In genomic region chr16:30368122-30368791, GRCh38 we compare ENCODE assay signal across 8 cellular contexts. TPM values are rescaled to one million over a fixed set of nuclear protein-coding genes. Genes with fewer than 3 reads are reported as not detected.
A peak's percentile ranks its signal among the peaks of the same experiment; 100 is the strongest.
DNase-seq lines count a peak whose midpoint lies in the region; ATAC-seq, FAIRE-seq and TF ChIP-seq lines count a peak whose summit lies in the region.

No MANE protein-coding gene starts in this region.

- TF ChIP-seq EP300 in HepG2 (IDR thresholded peaks at IDR 0.05; ENCODE audit: low read depth in 2 of 2, low read length in 2 of 2) (no peak), HepG2 (CRISPR knock-in tag; IDR thresholded peaks at IDR 0.05; ENCODE audit: borderline replicate concordance) (no peak), upper lobe of left lung (IDR thresholded peaks at IDR 0.05) (no peak)

- CTCF ChIA-PET in CD8-positive, alpha-beta T cell (lab: Charles Lee) = interaction anchor here (1.1 kb wide), 1 partner anchor 12 kb away, joined by 3 read pairs; no protein-coding TSS in a partner anchor
- CTCF ChIA-PET in HepG2 (lab: Yijun Ruan, JAX; ENCODE audit: low intra/inter-chr PET ratio, low total read pairs) = no interaction called here

- no peak for TF ChIP-seq CTCF in CD8-positive, alpha-beta T cell (IDR thresholded peaks at IDR 0.05)
- no peak for TF ChIP-seq CTCF in astrocyte (IDR thresholded peaks at IDR 0.05; ENCODE audit: insufficient read depth, low read depth, low read length)
- TF ChIP-seq CTCF in HepG2 (CRISPR knock-in tag; IDR thresholded peaks at IDR 0.05) = no peak
- TF ChIP-seq CTCF in upper lobe of left lung (IDR thresholded peaks at IDR 0.05) = no peak
- no peak for TF ChIP-seq CTCF in GM20000 (IDR thresholded peaks at IDR 0.05; ENCODE audit: extremely low read depth, missing control alignments)

- BruUV-seq in HepG2 (replicated peaks; lab: Mats Ljungman, UMichigan) = no TSS peak

- H3K27ac Mint-ChIP-seq in CD8-positive, alpha-beta T cell = peak overlapping the region; percentile 66
- peak overlapping the region; percentile 89 for H3K27ac Mint-ChIP-seq in astrocyte (ENCODE audit: unreplicated experiment)

- no peaks in the 10 kb centered on the region for H3K27me3 ChIP-seq in CD8-positive, alpha-beta T cell (ENCODE audit: insufficient read depth, low read length)
- H3K27me3 ChIP-seq in astrocyte (ENCODE audit: insufficient read depth, low read length) = no peaks in the 10 kb centered on the region
- no peaks in the 10 kb centered on the region; a peak in 1 of 5 replicates for H3K27me3 ChIP-seq in HepG2 (ENCODE audit: control insufficient read depth in 1 of 2, insufficient read depth in 2 of 2, low read length in 2 of 2)
- H3K27me3 ChIP-seq in upper lobe of left lung = no peaks in the 10 kb centered on the region

- H3K4me3 Mint-ChIP-seq in CD8-positive, alpha-beta T cell = peak overlapping the region; percentile 89
- H3K4me3 Mint-ChIP-seq in astrocyte (ENCODE audit: unreplicated experiment) = peak overlapping the region; percentile 88

- peaks cover 8% of the 10 kb centered on the region for H3K36me3 ChIP-seq in CD8-positive, alpha-beta T cell (ENCODE audit: insufficient read depth, low read length)
- peaks cover 41% of the 10 kb centered on the region for H3K36me3 ChIP-seq in KOPT-K1 (ENCODE audit: insufficient read depth, low read length)
- peaks cover 7% of the 10 kb centered on the region for H3K36me3 ChIP-seq in astrocyte (ENCODE audit: insufficient read depth, low read length)
- H3K36me3 ChIP-seq in HepG2 (replicated peaks in 1 of 2; ENCODE audit: control insufficient read depth in 1 of 2, insufficient read depth in 2 of 2, low read length in 2 of 2) = peaks cover 8 to 17% of the 10 kb centered on the region in 2 experiments; a peak in 3 of 5 replicates
- peaks cover 8 to 30% (median 18%) of the 10 kb centered on the region in 4 donors for H3K36me3 ChIP-seq in upper lobe of left lung

- H3K4me2 ChIP-seq in astrocyte (ENCODE audit: low read length) (peak overlapping the region; percentile 99), HepG2 (ENCODE audit: low read depth, low read length) (peak overlapping the region; percentile 91)

- in situ Hi-C loops in HepG2 (cut with HindIII; ENCODE audit: extremely low pct_ligation_motif_present, low pct_unique_long_range_greater_than_20kb) = no loop called here

- POLR2A ChIA-PET in CD8-positive, alpha-beta T cell (lab: Charles Lee) = interaction anchor here (1.2 to 4.5 kb wide), 3 partner anchors 9 to 50 kb away, joined by 4 to 65 read pairs (median 30); partner anchors contain the start of gene SEPTIN1
- POLR2A ChIA-PET in HepG2 (lab: Yijun Ruan, JAX) = interaction anchor here (1.2 to 4.7 kb wide), 4 partner anchors 11 to 34 kb away, joined by 3 to 94 read pairs (median 9); partner anchors contain the start of genes CD2BP2 and ZNF48

- no peak for DNase-seq in CD8-positive, alpha-beta T cell
- DNase-seq in astrocyte (ENCODE audit: low read depth) (no peak), HepG2 (ENCODE audit: low spot score) (no peak), upper lobe of left lung (peak in 1 of 2 donors; percentile 76), NCI-H2107 treated with DMSO at 0.1 percent for 48 hours (lab: John Stamatoyannopoulos, UW; ENCODE audit: unreplicated experiment) (no peak), GM20000 (ENCODE audit: low spot score) (no peak)

- H3K9me3 ChIP-seq in CD8-positive, alpha-beta T cell (ENCODE audit: low read length) = no peaks in the 10 kb centered on the region
- H3K9me3 ChIP-seq in KOPT-K1 (ENCODE audit: insufficient read depth, low read length, poor library complexity, severe bottlenecking) (no peaks in the 10 kb centered on the region), astrocyte (ENCODE audit: insufficient read depth, low read depth, low read length) (no peaks in the 10 kb centered on the region), HepG2 (ENCODE audit: low read length) (no peaks in the 10 kb centered on the region), upper lobe of left lung (no peaks in the 10 kb centered on the region)

- H3K4me3 ChIP-seq in CD8-positive, alpha-beta T cell (ENCODE audit: low read depth, low read length) = peak overlapping the region; percentile 83
- H3K4me3 ChIP-seq in astrocyte (ENCODE audit: insufficient read depth, low read depth, low read length) (peak overlapping the region; percentile 76), HepG2 (replicated peaks in 1 of 3; ENCODE audit: insufficient read depth in 1 of 3, low read depth in 2 of 3, low read length in 3 of 3) (peak overlapping the region; percentile 80 to 90 (median 86)), upper lobe of left lung (peak overlapping the region; percentile 79 to 98 (median 90))

- intact Hi-C loops in CD8-positive, alpha-beta T cell (cut with DNase I, micrococcal nuclease) = no loop called here
- intact Hi-C loops in HepG2 (cut with micrococcal nuclease; ENCODE audit: unreplicated experiment) = no loop called here

- H3K27ac ChIP-seq in CD8-positive, alpha-beta T cell (ENCODE audit: low read depth, low read length) = peak overlapping the region; percentile 36
- H3K27ac ChIP-seq in KOPT-K1 (ENCODE audit: low read depth, low read length, poor library complexity, severe bottlenecking) (peak overlapping the region; percentile 71), astrocyte (ENCODE audit: low read depth, low read length) (peak overlapping the region; percentile 41), HepG2 (ENCODE audit: extremely low read length, insufficient read depth, low read length) (peak overlapping the region; percentile 15), upper lobe of left lung (peak overlapping the region; percentile 77 to 91 (median 86))

- no peak for ATAC-seq in CD8-positive, alpha-beta T cell
- no peak for ATAC-seq in HepG2
- ATAC-seq in upper lobe of left lung (ENCODE audit: low FRiP score in 2 of 2) = peak in 1 of 2 donors; percentile 25
- ATAC-seq in GM19324 (IDR thresholded peaks at IDR 0.05; ENCODE audit: low FRiP score, unreplicated experiment) = no peak

- H3K36me3 Mint-ChIP-seq in CD8-positive, alpha-beta T cell = peaks cover 29% of the 10 kb centered on the region
- peaks cover 9% of the 10 kb centered on the region for H3K36me3 Mint-ChIP-seq in astrocyte (ENCODE audit: low read depth, unreplicated experiment)

- no peak for TF ChIP-seq RAD21 in HepG2 (CRISPR knock-in tag; IDR thresholded peaks at IDR 0.05)

- H3K9me3 Mint-ChIP-seq in CD8-positive, alpha-beta T cell = no peaks in the 10 kb centered on the region
- no peaks in the 10 kb centered on the region for H3K9me3 Mint-ChIP-seq in astrocyte (ENCODE audit: unreplicated experiment)

- H4K20me1 ChIP-seq in astrocyte (ENCODE audit: insufficient read depth, low read length) (peaks cover 62% of the 10 kb centered on the region), HepG2 (ENCODE audit: insufficient read depth, low read length) (peaks cover 20% of the 10 kb centered on the region; the same call in 1 of the 2 replicates)

- peaks cover 57% of the 10 kb centered on the region for H3K4me1 Mint-ChIP-seq in CD8-positive, alpha-beta T cell (ENCODE audit: low read depth)
- H3K4me1 Mint-ChIP-seq in astrocyte (ENCODE audit: low read depth, unreplicated experiment) = peaks cover 26% of the 10 kb centered on the region

- H3K4me1 ChIP-seq in CD8-positive, alpha-beta T cell (ENCODE audit: insufficient read depth, low read length) = peaks cover 42% of the 10 kb centered on the region
- H3K4me1 ChIP-seq in astrocyte (ENCODE audit: insufficient read depth, low read length) (peaks cover 20% of the 10 kb centered on the region), HepG2 (ENCODE audit: insufficient read depth, low read length) (peaks cover 45% of the 10 kb centered on the region), upper lobe of left lung (peaks cover 32 to 41% (median 33%) of the 10 kb centered on the region in 4 donors)

- 8% methylated on average over 8 of the region's 8 CpGs for WGBS in HepG2 (ENCODE audit: low lambda C conversion rate)
- 4 to 6% methylated on average over 8 of the region's 8 CpGs for WGBS in upper lobe of left lung, 2 donors

- H3K27me3 Mint-ChIP-seq in CD8-positive, alpha-beta T cell (ENCODE audit: low read depth) = no peaks in the 10 kb centered on the region
- H3K27me3 Mint-ChIP-seq in astrocyte (ENCODE audit: low read depth, unreplicated experiment) = no peaks in the 10 kb centered on the region

- no peak for FAIRE-seq in astrocyte (lab: Jason Lieb, UNC)
- FAIRE-seq in HepG2 (lab: Jason Lieb, UNC) = no peak

- H3K79me2 ChIP-seq in astrocyte (ENCODE audit: insufficient read depth, low read length) (peaks cover 67% of the 10 kb centered on the region), HepG2 (ENCODE audit: insufficient read depth, low read length) (peaks cover 37% of the 10 kb centered on the region)

- H2AFZ ChIP-seq in astrocyte (ENCODE audit: low read depth, low read length) (no peak overlapping the region), HepG2 (ENCODE audit: low read length) (no peak overlapping the region)

- H3K9ac ChIP-seq in astrocyte (ENCODE audit: low read length) (peak overlapping the region; percentile 85), HepG2 (ENCODE audit: insufficient read depth, low read depth, low read length) (peak overlapping the region; percentile 75)

- TF ChIP-seq POLR2A in HepG2 (IDR thresholded peaks at IDR 0.05; ENCODE audit: insufficient read depth in 1 of 2, low read depth in 2 of 2, low read length in 2 of 2) (no peak), upper lobe of left lung (IDR thresholded peaks at IDR 0.05) (peak in 2 of 4 donors; percentile 14 to 43)

RNA-seq across cellular contexts. Expression of gene TBC1D10B, which starts 2.0 kb away (rescaled TPM):
- 10 to 100 TPM; 12.3 to 13.8 TPM for total RNA-seq in CD8-positive, alpha-beta T cell
- total RNA-seq in astrocyte = 50.3 and 50.8 TPM in 2 replicates
- 20.8 and 24.8 TPM in 2 replicates for total RNA-seq in HepG2 (2016; rRNA removed; fragmentation: Illumina TruSeq; extraction: Trizol)
- total RNA-seq in HepG2 (2016; cell fraction: cytosol; rRNA removed; fragmentation: Illumina TruSeq; extraction: Trizol; ENCODE audit: low read depth) = 8.6 and 8.9 TPM in 2 replicates
- 16.6 and 24.3 TPM in 2 replicates for total RNA-seq in HepG2 (2016; cell fraction: insoluble cytoplasmic fraction; rRNA removed; fragmentation: Illumina TruSeq; extraction: Trizol)
- 26.7 and 28.1 TPM in 2 replicates for total RNA-seq in HepG2 (2016; cell fraction: membrane; rRNA removed; fragmentation: Illumina TruSeq; extraction: Trizol)
- 15.5 and 19.2 TPM in 2 replicates for total RNA-seq in HepG2 (2016; cell fraction: nucleus; rRNA removed; fragmentation: Illumina TruSeq; extraction: Trizol)
- polyA plus RNA-seq in HepG2 (2011; rRNA removed) = 15.7 and 16.4 TPM in 2 replicates
- 18.9 and 22.7 TPM in 2 replicates for polyA plus RNA-seq in HepG2 (2011; cell fraction: cytosol; rRNA removed)
- polyA plus RNA-seq in HepG2 (2011; cell fraction: nucleus; rRNA removed) = 33.2 and 34.9 TPM in 2 replicates
- 25.6 and 28.2 TPM in 2 replicates for polyA plus RNA-seq in HepG2 (2012)
- 8.5 and 9.1 TPM in 2 replicates for polyA plus RNA-seq in HepG2 (2016; cell fraction: cytosol; fragmentation: Illumina TruSeq; extraction: Trizol; ENCODE audit: low read depth)
- polyA plus RNA-seq in HepG2 (2016; cell fraction: insoluble cytoplasmic fraction; fragmentation: Illumina TruSeq; extraction: Trizol; ENCODE audit: low read depth) = 22.6 and 31.2 TPM in 2 replicates
- polyA plus RNA-seq in HepG2 (2016; cell fraction: membrane; fragmentation: Illumina TruSeq; extraction: Trizol; ENCODE audit: low read depth) = 21.4 and 25.0 TPM in 2 replicates
- 36.3 and 37.8 TPM in 2 replicates for polyA plus RNA-seq in HepG2 (2016; cell fraction: nucleus; fragmentation: Illumina TruSeq; extraction: Trizol; ENCODE audit: insufficient read depth, low read depth)
- polyA minus RNA-seq in HepG2 (2011; rRNA and poly(A)+ RNA removed; ENCODE audit: low replicate concordance) = 31.9 and 51.8 TPM in 2 replicates
- polyA minus RNA-seq in HepG2 (2011; cell fraction: cytosol; rRNA and poly(A)+ RNA removed) = 20.0 and 23.4 TPM in 2 replicates
- 15.0 and 15.1 TPM in 2 replicates for polyA minus RNA-seq in HepG2 (2011; cell fraction: nucleus; rRNA and poly(A)+ RNA removed)
- total RNA-seq in upper lobe of left lung = 10 to 100 TPM; 31.1 to 71.2 (median 40.3) TPM

RNA-seq across cellular contexts. Expression of gene MYL11, which starts 6.3 kb away (rescaled TPM):
- 1 to 10 TPM; 3.0 to 3.1 TPM for total RNA-seq in CD8-positive, alpha-beta T cell
- total RNA-seq in astrocyte = not detected in 2 replicates
- total RNA-seq in HepG2 (2016; rRNA removed; fragmentation: Illumina TruSeq; extraction: Trizol) = not detected in 2 replicates
- not detected in 2 replicates for total RNA-seq in HepG2 (2016; cell fraction: cytosol; rRNA removed; fragmentation: Illumina TruSeq; extraction: Trizol; ENCODE audit: low read depth)
- not detected in 2 replicates for total RNA-seq in HepG2 (2016; cell fraction: insoluble cytoplasmic fraction; rRNA removed; fragmentation: Illumina TruSeq; extraction: Trizol)
- total RNA-seq in HepG2 (2016; cell fraction: membrane; rRNA removed; fragmentation: Illumina TruSeq; extraction: Trizol) = 0.62 TPM in 1 of 2 replicates, not detected in the other
- not detected in 2 replicates for total RNA-seq in HepG2 (2016; cell fraction: nucleus; rRNA removed; fragmentation: Illumina TruSeq; extraction: Trizol)
- not detected in 2 replicates for polyA plus RNA-seq in HepG2 (2011; rRNA removed)
- polyA plus RNA-seq in HepG2 (2011; cell fraction: cytosol; rRNA removed) = not detected in 2 replicates
- polyA plus RNA-seq in HepG2 (2011; cell fraction: nucleus; rRNA removed) = not detected in 2 replicates
- polyA plus RNA-seq in HepG2 (2012) = not detected in 2 replicates
- 0.72 and 1.3 TPM in 2 replicates for polyA plus RNA-seq in HepG2 (2016; cell fraction: cytosol; fragmentation: Illumina TruSeq; extraction: Trizol; ENCODE audit: low read depth)
- polyA plus RNA-seq in HepG2 (2016; cell fraction: insoluble cytoplasmic fraction; fragmentation: Illumina TruSeq; extraction: Trizol; ENCODE audit: low read depth) = not detected in 2 replicates
- polyA plus RNA-seq in HepG2 (2016; cell fraction: membrane; fragmentation: Illumina TruSeq; extraction: Trizol; ENCODE audit: low read depth) = 0.87 TPM in 1 of 2 replicates, not detected in the other
- polyA plus RNA-seq in HepG2 (2016; cell fraction: nucleus; fragmentation: Illumina TruSeq; extraction: Trizol; ENCODE audit: insufficient read depth, low read depth) = not detected in 2 replicates
- not detected in 2 replicates for polyA minus RNA-seq in HepG2 (2011; rRNA and poly(A)+ RNA removed; ENCODE audit: low replicate concordance)
- polyA minus RNA-seq in HepG2 (2011; cell fraction: cytosol; rRNA and poly(A)+ RNA removed) = not detected in 2 replicates
- not detected in 2 replicates for polyA minus RNA-seq in HepG2 (2011; cell fraction: nucleus; rRNA and poly(A)+ RNA removed)
- total RNA-seq in upper lobe of left lung = 1 to 10 TPM in 1 of 6 donors, not detected in 5; 1.6 TPM

RNA-seq across cellular contexts. Expression of gene CD2BP2, which starts 13.1 kb away (rescaled TPM):
- total RNA-seq in CD8-positive, alpha-beta T cell = 10 to 100 TPM; 35.4 to 35.9 TPM
- total RNA-seq in astrocyte (58.8 TPM in 2 replicates), HepG2 (2016; rRNA removed; fragmentation: Illumina TruSeq; extraction: Trizol) (54.6 and 69.9 TPM in 2 replicates), upper lobe of left lung (10 to 100 TPM; 24.2 to 63.7 (median 38.8) TPM)
- 7.2 and 8.0 TPM in 2 replicates for total RNA-seq in HepG2 (2016; cell fraction: cytosol; rRNA removed; fragmentation: Illumina TruSeq; extraction: Trizol; ENCODE audit: low read depth)
- total RNA-seq in HepG2 (2016; cell fraction: insoluble cytoplasmic fraction; rRNA removed; fragmentation: Illumina TruSeq; extraction: Trizol) = 57.2 and 72.6 TPM in 2 replicates
- 18.8 and 20.2 TPM in 2 replicates for total RNA-seq in HepG2 (2016; cell fraction: membrane; rRNA removed; fragmentation: Illumina TruSeq; extraction: Trizol)
- 24.2 and 28.9 TPM in 2 replicates for total RNA-seq in HepG2 (2016; cell fraction: nucleus; rRNA removed; fragmentation: Illumina TruSeq; extraction: Trizol)
- 24.9 and 27.3 TPM in 2 replicates for polyA plus RNA-seq in HepG2 (2011; rRNA removed)
- polyA plus RNA-seq in HepG2 (2011; cell fraction: cytosol; rRNA removed) = 26.5 and 26.7 TPM in 2 replicates
- 52.6 and 55.8 TPM in 2 replicates for polyA plus RNA-seq in HepG2 (2011; cell fraction: nucleus; rRNA removed)
- 25.0 and 28.0 TPM in 2 replicates for polyA plus RNA-seq in HepG2 (2012)
- polyA plus RNA-seq in HepG2 (2016; cell fraction: cytosol; fragmentation: Illumina TruSeq; extraction: Trizol; ENCODE audit: low read depth) = 8.5 and 10.2 TPM in 2 replicates
- polyA plus RNA-seq in HepG2 (2016; cell fraction: insoluble cytoplasmic fraction; fragmentation: Illumina TruSeq; extraction: Trizol; ENCODE audit: low read depth) = 76.1 and 78.5 TPM in 2 replicates
- 16.5 and 17.6 TPM in 2 replicates for polyA plus RNA-seq in HepG2 (2016; cell fraction: membrane; fragmentation: Illumina TruSeq; extraction: Trizol; ENCODE audit: low read depth)
- 49.1 and 51.4 TPM in 2 replicates for polyA plus RNA-seq in HepG2 (2016; cell fraction: nucleus; fragmentation: Illumina TruSeq; extraction: Trizol; ENCODE audit: insufficient read depth, low read depth)
- polyA minus RNA-seq in HepG2 (2011; rRNA and poly(A)+ RNA removed; ENCODE audit: low replicate concordance) = 21.5 and 32.4 TPM in 2 replicates
- 8.9 and 11.3 TPM in 2 replicates for polyA minus RNA-seq in HepG2 (2011; cell fraction: cytosol; rRNA and poly(A)+ RNA removed)
- polyA minus RNA-seq in HepG2 (2011; cell fraction: nucleus; rRNA and poly(A)+ RNA removed) = 14.0 and 20.5 TPM in 2 replicates

RNA-seq across cellular contexts. Expression of gene SEPTIN1, which starts 14.1 kb away (rescaled TPM):
- 100 to 1,000 TPM; 147 to 150 TPM for total RNA-seq in CD8-positive, alpha-beta T cell
- total RNA-seq in astrocyte = 0.48 and 0.96 TPM in 2 replicates
- total RNA-seq in HepG2 (2016; rRNA removed; fragmentation: Illumina TruSeq; extraction: Trizol) = 0.18 and 0.27 TPM in 2 replicates
- 0.18 and 0.51 TPM in 2 replicates for total RNA-seq in HepG2 (2016; cell fraction: cytosol; rRNA removed; fragmentation: Illumina TruSeq; extraction: Trizol; ENCODE audit: low read depth)
- total RNA-seq in HepG2 (2016; cell fraction: insoluble cytoplasmic fraction; rRNA removed; fragmentation: Illumina TruSeq; extraction: Trizol) = 0.17 and 0.18 TPM in 2 replicates
- total RNA-seq in HepG2 (2016; cell fraction: membrane; rRNA removed; fragmentation: Illumina TruSeq; extraction: Trizol) = 0.28 and 0.68 TPM in 2 replicates
- total RNA-seq in HepG2 (2016; cell fraction: nucleus; rRNA removed; fragmentation: Illumina TruSeq; extraction: Trizol) = not detected in 2 replicates
- 0.67 and 0.94 TPM in 2 replicates for polyA plus RNA-seq in HepG2 (2011; rRNA removed)
- polyA plus RNA-seq in HepG2 (2011; cell fraction: cytosol; rRNA removed) = 0.56 and 0.76 TPM in 2 replicates
- 1.0 and 1.3 TPM in 2 replicates for polyA plus RNA-seq in HepG2 (2011; cell fraction: nucleus; rRNA removed)
- 1.1 and 1.7 TPM in 2 replicates for polyA plus RNA-seq in HepG2 (2012)
- polyA plus RNA-seq in HepG2 (2016; cell fraction: cytosol; fragmentation: Illumina TruSeq; extraction: Trizol; ENCODE audit: low read depth) = 4.2 and 4.6 TPM in 2 replicates
- polyA plus RNA-seq in HepG2 (2016; cell fraction: insoluble cytoplasmic fraction; fragmentation: Illumina TruSeq; extraction: Trizol; ENCODE audit: low read depth) = 0.76 and 0.85 TPM in 2 replicates
- 3.3 and 3.8 TPM in 2 replicates for polyA plus RNA-seq in HepG2 (2016; cell fraction: membrane; fragmentation: Illumina TruSeq; extraction: Trizol; ENCODE audit: low read depth)
- 0.65 and 1.1 TPM in 2 replicates for polyA plus RNA-seq in HepG2 (2016; cell fraction: nucleus; fragmentation: Illumina TruSeq; extraction: Trizol; ENCODE audit: insufficient read depth, low read depth)
- polyA minus RNA-seq in HepG2 (2011; rRNA and poly(A)+ RNA removed; ENCODE audit: low replicate concordance) = 0.24 TPM in 1 of 2 replicates, not detected in the other
- not detected in 2 replicates for polyA minus RNA-seq in HepG2 (2011; cell fraction: cytosol; rRNA and poly(A)+ RNA removed)
- 0.13 TPM in 1 of 2 replicates, not detected in the other for polyA minus RNA-seq in HepG2 (2011; cell fraction: nucleus; rRNA and poly(A)+ RNA removed)
- total RNA-seq in upper lobe of left lung = 10 to 100 TPM in 1 of 6 donors, 1 to 10 TPM in 5; 3.5 to 13.6 (median 7.1) TPM

RNA-seq across cellular contexts. Expression of gene ZNF48, which starts 27.0 kb away (rescaled TPM):
- 1 to 10 TPM; 2.3 to 2.4 TPM for total RNA-seq in CD8-positive, alpha-beta T cell
- 16.0 and 19.5 TPM in 2 replicates for total RNA-seq in astrocyte
- 10.9 and 12.3 TPM in 2 replicates for total RNA-seq in HepG2 (2016; rRNA removed; fragmentation: Illumina TruSeq; extraction: Trizol)
- 2.3 and 2.9 TPM in 2 replicates for total RNA-seq in HepG2 (2016; cell fraction: cytosol; rRNA removed; fragmentation: Illumina TruSeq; extraction: Trizol; ENCODE audit: low read depth)
- 10.9 and 12.6 TPM in 2 replicates for total RNA-seq in HepG2 (2016; cell fraction: insoluble cytoplasmic fraction; rRNA removed; fragmentation: Illumina TruSeq; extraction: Trizol)
- total RNA-seq in HepG2 (2016; cell fraction: membrane; rRNA removed; fragmentation: Illumina TruSeq; extraction: Trizol) = 8.8 and 8.9 TPM in 2 replicates
- total RNA-seq in HepG2 (2016; cell fraction: nucleus; rRNA removed; fragmentation: Illumina TruSeq; extraction: Trizol) = 5.4 and 7.9 TPM in 2 replicates
- 9.9 and 11.7 TPM in 2 replicates for polyA plus RNA-seq in HepG2 (2011; rRNA removed)
- 7.8 and 10.1 TPM in 2 replicates for polyA plus RNA-seq in HepG2 (2011; cell fraction: cytosol; rRNA removed)
- polyA plus RNA-seq in HepG2 (2011; cell fraction: nucleus; rRNA removed) = 9.4 and 11.4 TPM in 2 replicates
- polyA plus RNA-seq in HepG2 (2012) = 7.7 and 10.5 TPM in 2 replicates
- 2.1 and 2.6 TPM in 2 replicates for polyA plus RNA-seq in HepG2 (2016; cell fraction: cytosol; fragmentation: Illumina TruSeq; extraction: Trizol; ENCODE audit: low read depth)
- 11.0 and 11.9 TPM in 2 replicates for polyA plus RNA-seq in HepG2 (2016; cell fraction: insoluble cytoplasmic fraction; fragmentation: Illumina TruSeq; extraction: Trizol; ENCODE audit: low read depth)
- polyA plus RNA-seq in HepG2 (2016; cell fraction: membrane; fragmentation: Illumina TruSeq; extraction: Trizol; ENCODE audit: low read depth) = 5.4 and 6.0 TPM in 2 replicates
- 11.3 and 12.2 TPM in 2 replicates for polyA plus RNA-seq in HepG2 (2016; cell fraction: nucleus; fragmentation: Illumina TruSeq; extraction: Trizol; ENCODE audit: insufficient read depth, low read depth)
- 7.6 and 12.0 TPM in 2 replicates for polyA minus RNA-seq in HepG2 (2011; rRNA and poly(A)+ RNA removed; ENCODE audit: low replicate concordance)
- polyA minus RNA-seq in HepG2 (2011; cell fraction: cytosol; rRNA and poly(A)+ RNA removed) = 4.8 and 5.3 TPM in 2 replicates
- 4.1 and 5.0 TPM in 2 replicates for polyA minus RNA-seq in HepG2 (2011; cell fraction: nucleus; rRNA and poly(A)+ RNA removed)
- total RNA-seq in upper lobe of left lung = 10 to 100 TPM in 3 of 6 donors, 1 to 10 TPM in 3; 6.8 to 29.2 (median 10.9) TPM

Comparison
In these comparisons a context has a peak if more than half of its experiments do, and no peak if none do; other contexts are left out.
1. H3K27ac ChIP-seq: peak in every context shown above with its lines; median percentile 86 in upper lobe of left lung; 71 in KOPT-K1; 41 in astrocyte; 36 in CD8-positive, alpha-beta T cell; 15 in HepG2.